Comparison of ENCODE assay signal across 23 cellular contexts in genomic region chr11:73519266-73519665, GRCh38.
"Had no signal": no experiment of that assay in that cellular context is flagged by ENCODE, and none has a peak within 500 bp of the region (broad histone marks: within the 10 kb centered on the region; RNA-seq: fewer than 3 reads in every experiment).

No MANE protein-coding gene starts in this region.

- ATAC-seq: left colon; left ventricle myocardium superior; psoas muscle; right lobe of liver; stimulated activated memory B cell treated with anti-CD40 and anti-IgM and Interleukin-4, amounts not matched to agents 10 μg/mL and 1 μg/mL and 100 μg/mL, for 72 hours had no signal

- H3K36me3 Mint-ChIP-seq: naive B cell had no signal

- H3K27me3 Mint-ChIP-seq: naive B cell; stimulated activated memory B cell treated with anti-CD40 and anti-IgM and Interleukin-4, amounts not matched to agents 10 μg/mL and 1 μg/mL and 100 μg/mL, for 72 hours had no signal

- H3K27ac ChIP-seq: hepatocyte, psoas muscle, right lobe of liver, stomach, thoracic aorta, transverse colon had no signal

- H3K9me3 ChIP-seq: psoas muscle, right lobe of liver, stomach, thoracic aorta, transverse colon had no signal

- H3K36me3 ChIP-seq: right lobe of liver, stomach, thoracic aorta, transverse colon had no signal

- H3K4me2 ChIP-seq: hepatocyte had no signal

- DNase-seq: cortex of kidney; dorsolateral prefrontal cortex; effector CD8-positive, alpha-beta T cell; foreskin melanocyte; head of caudate nucleus; left colon; left ventricle myocardium superior; mesenchymal stem cell; naive B cell; psoas muscle; retina; right lobe of liver; stimulated activated CD4-positive, alpha-beta T cell treated with anti-CD3 and anti-CD28 coated beads, Interleukin-15, amount 100 ng/mL, for 24 hours; stimulated activated CD4-positive, alpha-beta T cell treated with anti-CD3 and anti-CD28 coated beads, Interleukin-1b, Interleukin-23, amount 100 ng/mL, for 48 hours; stimulated activated CD4-positive, alpha-beta T cell treated with anti-CD3 and anti-CD28 coated beads, Interleukin-4, amount 100 ng/mL, for 24 hours; stomach; substantia nigra; transverse colon had no signal

- H3K27me3 ChIP-seq: dorsolateral prefrontal cortex, hepatocyte, right lobe of liver, stomach, transverse colon had no signal

- H3K4me3 ChIP-seq: dorsolateral prefrontal cortex, hepatocyte, lung, psoas muscle, right lobe of liver, stomach, thoracic aorta, transverse colon had no signal

- H3K4me1 ChIP-seq: psoas muscle, right lobe of liver, transverse colon had no signal

- H3K27ac Mint-ChIP-seq: naive B cell; nephron; stimulated activated memory B cell treated with anti-CD40 and anti-IgM and Interleukin-4, amounts not matched to agents 10 μg/mL and 1 μg/mL and 100 μg/mL, for 72 hours had no signal

- H3K4me3 Mint-ChIP-seq: naive B cell; nephron; stimulated activated memory B cell treated with anti-CD40 and anti-IgM and Interleukin-4, amounts not matched to agents 10 μg/mL and 1 μg/mL and 100 μg/mL, for 72 hours had no signal

- H2AFZ ChIP-seq: hepatocyte had no signal

- H3K9me3 Mint-ChIP-seq: naive B cell; stimulated activated memory B cell treated with anti-CD40 and anti-IgM and Interleukin-4, amounts not matched to agents 10 μg/mL and 1 μg/mL and 100 μg/mL, for 72 hours had no signal
